21 cellular contexts compared by ENCODE assay signal in genomic region chrX:15107367-15107988, GRCh38.
DNase-seq lines count a peak whose midpoint lies in the region; ATAC-seq, FAIRE-seq and TF ChIP-seq lines count a peak whose summit lies in the region.
"Had no signal": no experiment of that assay in that cellular context is flagged by ENCODE, and none has a peak within 500 bp of the region (broad histone marks: within the 10 kb centered on the region; RNA-seq: fewer than 3 reads in every experiment).

No MANE protein-coding gene starts in this region.

- in situ Hi-C loops in HepG2 (cut with HindIII; ENCODE audit: extremely low pct_ligation_motif_present, low pct_unique_long_range_greater_than_20kb) = no loop called here

- TF ChIP-seq EP300 in HepG2 (IDR thresholded peaks at IDR 0.05; ENCODE audit: low read depth in 2 of 2, low read length in 2 of 2) (no peak), HepG2 (CRISPR knock-in tag; IDR thresholded peaks at IDR 0.05; ENCODE audit: borderline replicate concordance) (no peak)

- no peaks in the 10 kb centered on the region for H3K27me3 ChIP-seq in HepG2 (ENCODE audit: control insufficient read depth in 1 of 2, insufficient read depth in 2 of 2, low read length in 2 of 2)
- H3K27me3 ChIP-seq in right lobe of liver = no peaks in the 10 kb centered on the region
- no peaks in the 10 kb centered on the region for H3K27me3 ChIP-seq in HCT116 (ENCODE audit: insufficient read depth, low read length)
- H3K27me3 ChIP-seq: neutrophil had no signal

- H3K27ac ChIP-seq in HepG2 (ENCODE audit: extremely low read length, insufficient read depth, low read length) = no peak overlapping the region
- H3K27ac ChIP-seq in right lobe of liver = no peak overlapping the region
- H3K27ac ChIP-seq in HCT116 (ENCODE audit: low read depth, low read length) = no peak overlapping the region
- H3K27ac ChIP-seq: neutrophil had no signal

- WGBS in HepG2 (ENCODE audit: low lambda C conversion rate) = 0% methylated on average over 1 of the region's 1 CpG
- 58% methylated on average over 1 of the region's 1 CpG for WGBS in right lobe of liver (ENCODE audit: insufficient coverage, low coverage, low lambda C conversion rate, missing lambda C conversion rate)

- no peaks in the 10 kb centered on the region for H3K4me1 Mint-ChIP-seq in WTC11
- H3K4me1 Mint-ChIP-seq: activated B cell treated with CpG ODN at 0.5 μM for 24 hours had no signal

- no peak overlapping the region for H3K4me2 ChIP-seq in HepG2 (ENCODE audit: low read depth, low read length)
- no peak overlapping the region for H3K4me2 ChIP-seq in HCT116 (ENCODE audit: low read length)

- no peaks in the 10 kb centered on the region for H3K27me3 Mint-ChIP-seq in WTC11 (ENCODE audit: low read depth)
- H3K27me3 Mint-ChIP-seq: activated B cell treated with CpG ODN at 0.5 μM for 24 hours, T-helper 17 cell had no signal

- no peak overlapping the region for H3K9ac ChIP-seq in HepG2 (ENCODE audit: insufficient read depth, low read depth, low read length)
- H3K9ac ChIP-seq in HCT116 (ENCODE audit: low read length) = no peak overlapping the region

- ATAC-seq in HepG2 = no peak
- no peak for ATAC-seq in right lobe of liver
- peak; percentile 49; the same call in 1 of the 2 replicates for ATAC-seq in HCT116
- ATAC-seq in WTC11 = peak; percentile 46
- ATAC-seq: sciatic nerve, T-helper 17 cell had no signal

- H3K4me1 ChIP-seq in HepG2 (ENCODE audit: insufficient read depth, low read length) (no peaks in the 10 kb centered on the region), right lobe of liver (no peaks in the 10 kb centered on the region), HCT116 (ENCODE audit: control insufficient read depth in 1 of 2, insufficient read depth in 2 of 2, low read length in 2 of 2) (no peaks in the 10 kb centered on the region)
- H3K4me1 ChIP-seq: Caco-2 had no signal

- H3K9me2 ChIP-seq in HCT116 (ENCODE audit: insufficient read depth) = no peaks in the 10 kb centered on the region

- H2AFZ ChIP-seq in HepG2 (ENCODE audit: low read length) (no peak overlapping the region), HCT116 (ENCODE audit: low read depth, low read length, poor library complexity, severe bottlenecking) (no peak overlapping the region)

- POLR2A ChIA-PET in HepG2 (lab: Yijun Ruan, JAX) = no interaction called here
- POLR2A ChIA-PET in HCT116 (lab: Charles Lee) = no interaction called here
- POLR2A ChIA-PET in WTC11 (lab: Charles Lee) = no interaction called here

- no peaks in the 10 kb centered on the region for H3K36me3 ChIP-seq in HepG2 (replicated peaks in 1 of 2; ENCODE audit: control insufficient read depth in 1 of 2, insufficient read depth in 2 of 2, low read length in 2 of 2)
- no peaks in the 10 kb centered on the region for H3K36me3 ChIP-seq in right lobe of liver
- H3K36me3 ChIP-seq in HCT116 (ENCODE audit: control insufficient read depth in 1 of 2, insufficient read depth in 2 of 2, low read length in 2 of 2) = no peaks in the 10 kb centered on the region
- H3K36me3 ChIP-seq: neutrophil had no signal

- H4K20me1 ChIP-seq in HepG2 (ENCODE audit: insufficient read depth, low read length) (no peaks in the 10 kb centered on the region), HCT116 (ENCODE audit: insufficient read depth) (no peaks in the 10 kb centered on the region)

- no peak overlapping the region for H3K4me3 ChIP-seq in HepG2 (replicated peaks in 1 of 3; ENCODE audit: insufficient read depth in 1 of 3, low read depth in 2 of 3, low read length in 3 of 3)
- H3K4me3 ChIP-seq in right lobe of liver = no peak overlapping the region
- no peak overlapping the region for H3K4me3 ChIP-seq in HCT116 (replicated peaks in 1 of 2; ENCODE audit: low read depth in 1 of 2, low read length in 2 of 2)
- no peak overlapping the region for H3K4me3 ChIP-seq in retinal pigment epithelial cell (ENCODE audit: low read length)

- H3K9me3 Mint-ChIP-seq in WTC11 = peaks cover 30% of the 10 kb centered on the region
- H3K9me3 Mint-ChIP-seq: activated B cell treated with CpG ODN at 0.5 μM for 24 hours had no signal

- RAD21 ChIA-PET in HCT116 (lab: Charles Lee; ENCODE audit: low non-redundant PET in 1 of 2, low total read pairs in 2 of 2, uncharacterized antibody in 2 of 2, unreplicated experiment in 2 of 2) = no interaction called here

- intact Hi-C loops in HepG2 (cut with micrococcal nuclease; ENCODE audit: unreplicated experiment) = no loop called here
- intact Hi-C loops in right lobe of liver (cut with DNase I) = no loop called here
- intact Hi-C loops in HCT116 (cut with micrococcal nuclease) = loop anchor here (5.0 kb wide), 1 partner anchor 135 kb away; no protein-coding TSS in a partner anchor
- intact Hi-C loops in posterior vena cava (cut with DNase I) = no loop called here

- 0 out of 2 replicates have a peak, but pooled peaks have one; percentile 8 for TF ChIP-seq CTCF in HepG2 (CRISPR knock-in tag; IDR thresholded peaks at IDR 0.05)
- no peak for TF ChIP-seq CTCF in right lobe of liver (IDR thresholded peaks at IDR 0.05)
- TF ChIP-seq CTCF in HCT116 (IDR thresholded peaks at IDR 0.05 in 2 of 3, conservative IDR thresholded peaks at IDR 0.05 in 1 of 3; ENCODE audit: borderline replicate concordance in 1 of 3, insufficient read depth in 1 of 3, low read depth in 2 of 3, low read length in 2 of 3) = 0 out of 6 replicates have a peak, but pooled peaks of 2 of the 3 experiments have one; percentile 6 to 14
- TF ChIP-seq CTCF in WTC11 (IDR thresholded peaks at IDR 0.05) = no peak
- TF ChIP-seq CTCF in retinal pigment epithelial cell (conservative IDR thresholded peaks at IDR 0.05; ENCODE audit: low read depth, low read length) = peak; percentile 12

- BruUV-seq in HepG2 (replicated peaks; lab: Mats Ljungman, UMichigan) (no TSS peak), HCT116 (replicated peaks; lab: Mats Ljungman, UMichigan) (no TSS peak)

- CTCF ChIA-PET in HepG2 (lab: Yijun Ruan, JAX; ENCODE audit: low intra/inter-chr PET ratio, low total read pairs) (no interaction called here), HCT116 (lab: Charles Lee) (interaction anchor here (1.5 to 1.7 kb wide), 2 partner anchors 38 to 135 kb away, joined by 3 to 4 read pairs; no protein-coding TSS in a partner anchor), WTC11 (lab: Charles Lee) (interaction anchor here (0.7 to 1.4 kb wide), 3 partner anchors 9 to 135 kb away, joined by 3 to 5 read pairs (median 4); no protein-coding TSS in a partner anchor)

- H3K4me3 Mint-ChIP-seq in WTC11 = no peak overlapping the region
- H3K4me3 Mint-ChIP-seq: activated B cell treated with CpG ODN at 0.5 μM for 24 hours, T-helper 17 cell had no signal

- no peak overlapping the region for H3K27ac Mint-ChIP-seq in WTC11
- H3K27ac Mint-ChIP-seq: activated B cell treated with CpG ODN at 0.5 μM for 24 hours, T-helper 17 cell had no signal

- peaks cover 23% of the 10 kb centered on the region for H3K36me3 Mint-ChIP-seq in WTC11

- H3K9me3 ChIP-seq in HepG2 (ENCODE audit: low read length) (no peaks in the 10 kb centered on the region; the same call in 1 of the 2 replicates), right lobe of liver (no peaks in the 10 kb centered on the region), HCT116 (ENCODE audit: control insufficient read depth in 1 of 2, insufficient read depth in 1 of 2, low read depth in 1 of 2, low read length in 2 of 2) (no peaks in the 10 kb centered on the region)
- H3K9me3 ChIP-seq: Caco-2, neutrophil had no signal

- no peak for TF ChIP-seq POLR2A in HepG2 (IDR thresholded peaks at IDR 0.05; ENCODE audit: insufficient read depth in 1 of 2, low read depth in 2 of 2, low read length in 2 of 2)
- TF ChIP-seq POLR2A in right lobe of liver (IDR thresholded peaks at IDR 0.05) = no peak
- TF ChIP-seq POLR2A in HCT116 (IDR thresholded peaks at IDR 0.05; ENCODE audit: borderline replicate concordance, extremely low read depth, insufficient read depth, insufficient read length) = no peak

- TF ChIP-seq RAD21 in HepG2 (CRISPR knock-in tag; IDR thresholded peaks at IDR 0.05) (no peak), HCT116 (IDR thresholded peaks at IDR 0.05; ENCODE audit: low read depth) (peak; percentile 43)

- no peaks in the 10 kb centered on the region for H3K79me2 ChIP-seq in HepG2 (ENCODE audit: insufficient read depth, low read length)
- H3K79me2 ChIP-seq in HCT116 (ENCODE audit: insufficient read depth, low read length) = no peaks in the 10 kb centered on the region

- DNase-seq in HepG2 (ENCODE audit: low spot score) (no peak), right lobe of liver (no peak), HCT116 (ENCODE audit: low read depth, low spot score) (no peak), WTC11 (ENCODE audit: low spot score) (no peak), retinal pigment epithelial cell (ENCODE audit: low read depth) (no peak), activated gamma-delta T cell treated with Interleukin-2 at 50 U/mL for 16 hours (no peak), posterior vena cava (ENCODE audit: low spot score) (no peak), mesenteric fat pad (ENCODE audit: low spot score) (no peak)
- DNase-seq: activated B cell treated with CpG ODN at 0.5 μM for 24 hours; activated effector memory CD4-positive, alpha-beta T cell treated with Interleukin-2 at 50 U/mL for 16 hours; Caco-2; foreskin melanocyte; H7; NCI-H146; Right ventricle myocardium superior; stimulated activated CD4-positive, alpha-beta T cell treated with anti-CD3 and anti-CD28 coated beads, Interleukin-2, amount 100 ng/mL, for 24 hours; substantia nigra; T-helper 17 cell had no signal

- no peak for FAIRE-seq in HepG2 (lab: Jason Lieb, UNC)
- FAIRE-seq: endometrium had no signal

TF ChIP-seq in HepG2, 621 proteins besides CTCF, POLR2A, EP300 and RAD21:
- no peak for TF ChIP-seq PTBP1 (IDR thresholded peaks at IDR 0.05; ENCODE audit: low read depth, low read length, poor library complexity, severe bottlenecking)
- TF ChIP-seq FLYWCH1 (CRISPR knock-in tag; IDR thresholded peaks at IDR 0.05) = no peak
- no peak for TF ChIP-seq RFXAP (CRISPR knock-in tag; IDR thresholded peaks at IDR 0.05; ENCODE audit: borderline replicate concordance)
- TF ChIP-seq STAG1 (CRISPR knock-in tag; IDR thresholded peaks at IDR 0.05) = peak; percentile 18; the same call in 1 of the 2 replicates

TF ChIP-seq in HCT116, 20 proteins besides CTCF, POLR2A, EP300 and RAD21 (continues in another document):
- TF ChIP-seq SIN3A (IDR thresholded peaks at IDR 0.05; ENCODE audit: low read depth) (no peak), CBX3 (IDR thresholded peaks at IDR 0.05; ENCODE audit: low read depth) (no peak), POLR2AphosphoS5 (IDR thresholded peaks at IDR 0.05; ENCODE audit: low read depth, low read length) (no peak), EZH2 (IDR thresholded peaks at IDR 0.05) (no peak)

TF ChIP-seq in WTC11, 78 proteins besides CTCF, POLR2A, EP300 and RAD21 (continues in another document):
- no peak for TF ChIP-seq TEAD4 (CRISPR knock-in tag; IDR thresholded peaks at IDR 0.05)

Comparison
In these comparisons a context has a peak if more than half of its experiments do, and no peak if none do; other contexts are left out.
1. CTCF ChIP-seq: peak in HepG2 (single experiment), HCT116 (2 of 3) and retinal pigment epithelial cell (single experiment); none in right lobe of liver (0 of 4) and WTC11 (single experiment).
2. ATAC-seq: peak in HCT116 (single experiment) and WTC11 (single experiment); none in HepG2 (single experiment) and right lobe of liver (0 of 4).
3. Of the 50 proteins assayed by ChIP-seq in both HepG2 and WTC11: peak only in HepG2: CTCF; only in WTC11: none; in both: none; in neither: 49.